ENCODE assay signal across 22 cellular contexts in genomic region chr3:56183529-56183928, GRCh38.
"Had no signal": no experiment of that assay in that cellular context is flagged by ENCODE, and none has a peak within 500 bp of the region (broad histone marks: within the 10 kb centered on the region; RNA-seq: fewer than 3 reads in every experiment).

No MANE protein-coding gene starts in this region.

- H3K27me3 ChIP-seq: dorsolateral prefrontal cortex, esophagus muscularis mucosa, foreskin keratinocyte, gastroesophageal sphincter, heart left ventricle, hepatocyte, left lung had no signal

- H3K4me3 ChIP-seq: coronary artery, dorsolateral prefrontal cortex, esophagus muscularis mucosa, gastroesophageal sphincter, heart left ventricle, hepatocyte, left lung, lower lobe of right lung had no signal

- H3K79me2 ChIP-seq: hepatocyte had no signal

- H2AFZ ChIP-seq: hepatocyte had no signal

- H3K9me3 ChIP-seq: esophagus muscularis mucosa, gastroesophageal sphincter, heart left ventricle, left lung, lower lobe of right lung had no signal

- DNase-seq: dermis blood vessel endothelial cell; dorsolateral prefrontal cortex; effector CD4-positive, alpha-beta T cell; effector memory CD4-positive, alpha-beta T cell; foreskin keratinocyte; heart left ventricle; hypothalamus; left cardiac atrium; left lung; left ventricle myocardium superior; lower lobe of right lung; mesenchymal stem cell; midbrain had no signal

- H3K36me3 ChIP-seq: esophagus muscularis mucosa, gastroesophageal sphincter, heart left ventricle, left lung, lower lobe of right lung had no signal

- ATAC-seq: foreskin keratinocyte, gastroesophageal sphincter, heart left ventricle, left cardiac atrium, left lung, left ventricle myocardium superior, lower lobe of right lung had no signal

- H3K4me1 ChIP-seq: esophagus muscularis mucosa, foreskin keratinocyte, gastroesophageal sphincter, heart left ventricle, left lung, lower lobe of right lung had no signal

- FAIRE-seq: colon, endothelial cell of umbilical vein, frontal cortex, islet of Langerhans, keratinocyte had no signal

- H3K4me2 ChIP-seq: hepatocyte had no signal

- H3K27ac ChIP-seq: coronary artery, dorsolateral prefrontal cortex, esophagus muscularis mucosa, foreskin keratinocyte, gastroesophageal sphincter, heart left ventricle, hepatocyte, left lung, lower lobe of right lung had no signal
